Comparison of ENCODE assay signal across 12 cellular contexts in the genomic region with DNA sequence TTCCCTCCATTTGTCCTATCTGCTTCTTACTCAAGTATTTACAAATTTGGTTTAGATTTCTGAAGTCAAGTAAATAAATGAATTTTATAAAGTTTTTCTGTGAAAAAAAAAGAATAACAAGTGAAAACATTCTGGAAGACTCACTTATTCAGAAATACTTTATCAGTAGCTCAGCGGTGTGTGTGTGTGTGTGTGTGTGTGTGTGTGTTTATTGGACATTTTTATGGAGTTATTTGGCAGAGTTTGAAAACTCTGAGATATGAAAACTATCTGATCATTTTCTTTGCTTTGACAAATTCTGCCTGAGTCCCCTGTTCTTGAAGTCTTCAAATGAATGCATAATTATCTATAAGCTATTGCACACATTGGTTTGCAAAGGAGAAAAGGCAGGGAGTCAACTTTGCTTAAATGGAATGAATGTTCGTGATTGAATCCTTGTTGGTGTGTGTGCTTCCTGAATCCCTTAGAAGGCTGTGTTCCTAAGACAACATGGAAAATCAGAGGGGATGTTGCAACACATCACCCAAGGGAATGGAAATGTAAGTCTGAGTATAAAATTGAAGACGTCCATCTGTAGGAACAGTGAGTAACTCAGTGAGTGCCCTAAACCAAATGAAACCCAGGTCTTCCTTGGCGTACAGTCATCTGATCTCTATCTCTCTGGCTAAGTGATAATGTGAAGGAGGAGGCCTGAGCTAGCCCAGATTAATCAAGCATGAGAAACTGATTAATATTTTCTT.
A peak's percentile ranks its signal among the peaks of the same experiment; 100 is the strongest.
DNase-seq lines count a peak whose midpoint lies in the region; ATAC-seq and TF ChIP-seq lines count a peak whose summit lies in the region.
"Had no signal": no experiment of that assay in that cellular context is flagged by ENCODE, and none has a peak within 500 bp of the region (broad histone marks: within the 10 kb centered on the region; RNA-seq: fewer than 3 reads in every experiment).

No MANE protein-coding gene starts in this region.

- H3K9me3 ChIP-seq in GM23248 (ENCODE audit: low read depth), result no peaks in the 10 kb centered on the region
- H3K9me3 ChIP-seq in heart left ventricle, result peaks cover 0 to 4% (median 0%) of the 10 kb centered on the region in 12 donors
- H3K9me3 ChIP-seq in skeletal muscle satellite cell (replicated peaks; ENCODE audit: low read length), result no peaks in the 10 kb centered on the region

- in situ Hi-C loops in GM23248 (cut with MboI), result no loop called here

- H3K27ac Mint-ChIP-seq in natural killer cell, result no peak overlapping the region
- H3K27ac Mint-ChIP-seq: progenitor cell of endocrine pancreas; stimulated activated naive CD8-positive, alpha-beta T cell treated with anti-CD3 and anti-CD28 coated beads, Interleukin-15, Interleukin-2, amounts not matched to agents 100 ng/mL and 50 ng/mL, for 24 hours had no signal

- H3K4me1 ChIP-seq in GM23248 (ENCODE audit: insufficient read depth) (peaks cover 15% of the 10 kb centered on the region), heart left ventricle (peaks cover 0 to 7% (median 0%) of the 10 kb centered on the region in 12 donors), skeletal muscle satellite cell (ENCODE audit: control insufficient read depth, insufficient read depth, low read length) (peaks cover 2% of the 10 kb centered on the region)

- ATAC-seq in heart left ventricle, result peak; percentile 81 to 95 (median 93)
- no peak for ATAC-seq in natural killer cell
- ATAC-seq: activated T-cell treated with anti-CD3 and anti-CD28 coated beads, Interleukin-2, amount 50 U/mL, for 4 hours had no signal

- H3K36me3 ChIP-seq in GM23248 (ENCODE audit: low read depth) (no peaks in the 10 kb centered on the region), heart left ventricle (no peaks in the 10 kb centered on the region), skeletal muscle satellite cell (ENCODE audit: insufficient read depth, low read length) (no peaks in the 10 kb centered on the region)

- WGBS in GM23248 (ENCODE audit: low coverage in 1 of 2, low lambda C conversion rate in 2 of 2, missing lambda C conversion rate in 2 of 2), 2 experiments, result 10 to 11% methylated on average over 4 of the region's 4 CpGs
- WGBS in heart left ventricle, 4 donors, result 55 to 65% (median 63%) methylated on average over 4 of the region's 4 CpGs

- no peaks in the 10 kb centered on the region for H3K36me3 Mint-ChIP-seq in natural killer cell

- H3F3A ChIP-seq in GM23248 (ENCODE audit: insufficient read depth), result peaks cover 10% of the 10 kb centered on the region

- H3K79me2 ChIP-seq in GM23248 (ENCODE audit: insufficient read depth), result no peaks in the 10 kb centered on the region

- peak overlapping the region; percentile 30; the same call in 1 of the 2 replicates for H2AFZ ChIP-seq in GM23248

- H4K20me1 ChIP-seq in GM23248 (ENCODE audit: insufficient read depth), result no peaks in the 10 kb centered on the region

- H3K27me3 ChIP-seq in GM23248 (replicated peaks; ENCODE audit: insufficient read depth), result no peaks in the 10 kb centered on the region
- no peaks in the 10 kb centered on the region for H3K27me3 ChIP-seq in heart left ventricle
- no peaks in the 10 kb centered on the region for H3K27me3 ChIP-seq in skeletal muscle satellite cell (ENCODE audit: control insufficient read depth, insufficient read depth, low read length)

- no peaks in the 10 kb centered on the region for H3K9me2 ChIP-seq in GM23248 (ENCODE audit: insufficient read depth)

- intact Hi-C loops in heart left ventricle (cut with DNase I) (no loop called here), natural killer cell (cut with micrococcal nuclease) (no loop called here)

- TF ChIP-seq POLR2A in heart left ventricle (IDR thresholded peaks at IDR 0.05), result no peak

- H3K27ac ChIP-seq in GM23248 (peak overlapping the region; percentile 58), heart left ventricle (peak overlapping the region in 11 of 12 donors; percentile 34 to 65 (median 53))

- H3K9ac ChIP-seq in GM23248 (peak overlapping the region; percentile 16; the same call in 1 of the 2 replicates), skeletal muscle satellite cell (ENCODE audit: low read depth, low read length) (no peak overlapping the region)

- peaks cover 7 to 16% of the 10 kb centered on the region in 2 donors for H3K27me3 Mint-ChIP-seq in natural killer cell (ENCODE audit: low read depth in 2 of 2)
- H3K27me3 Mint-ChIP-seq: progenitor cell of endocrine pancreas had no signal

- TF ChIP-seq CTCF in heart left ventricle (IDR thresholded peaks at IDR 0.05) (no peak), natural killer cell (IDR thresholded peaks at IDR 0.05) (no peak)

- H3K4me3 ChIP-seq in GM23248 (0 out of 2 replicates have a peak overlapping the region, but pooled peaks have one; percentile 21), heart left ventricle (no peak overlapping the region), skeletal muscle satellite cell (ENCODE audit: low read length) (no peak overlapping the region)

- peaks cover 5 to 6% of the 10 kb centered on the region in 2 donors for H3K4me1 Mint-ChIP-seq in natural killer cell

- DNase-seq in GM23248 (peak; percentile 90), T1000 (lab: John Stamatoyannopoulos, UW) (peak; percentile 59), heart left ventricle (peak in 2 of 5 donors; percentile 38 to 48), DMS53 treated with DMSO at 0.1 percent for 48 hours (lab: John Stamatoyannopoulos, UW; ENCODE audit: unreplicated experiment) (no peak), natural killer cell (no peak), CD1c-positive myeloid dendritic cell (ENCODE audit: extremely low spot score) (no peak)
- no peak for DNase-seq in activated naive CD4-positive, alpha-beta T cell treated with Interleukin-2 at 50 U/mL for 16 hours
- DNase-seq: activated T-cell treated with anti-CD3 and anti-CD28 coated beads, Interleukin-2, amount 50 U/mL, for 4 hours; NCI-H1417 had no signal

- H3K4me2 ChIP-seq in GM23248 (ENCODE audit: unreplicated experiment) (peak overlapping the region; percentile 35), skeletal muscle satellite cell (ENCODE audit: low read length) (peak overlapping the region; percentile 36)

- no peak overlapping the region for H3K4me3 Mint-ChIP-seq in natural killer cell
- H3K4me3 Mint-ChIP-seq: activated T-cell treated with anti-CD3 and anti-CD28 coated beads, Interleukin-2, amount 50 U/mL, for 4 hours; stimulated activated naive CD8-positive, alpha-beta T cell treated with anti-CD3 and anti-CD28 coated beads, Interleukin-15, Interleukin-2, amounts not matched to agents 100 ng/mL and 50 ng/mL, for 24 hours had no signal

- no peaks in the 10 kb centered on the region for H3K9me3 Mint-ChIP-seq in natural killer cell
- H3K9me3 Mint-ChIP-seq: activated T-cell treated with anti-CD3 and anti-CD28 coated beads, Interleukin-2, amount 50 U/mL, for 4 hours; stimulated activated naive CD8-positive, alpha-beta T cell treated with anti-CD3 and anti-CD28 coated beads, Interleukin-15, Interleukin-2, amounts not matched to agents 100 ng/mL and 50 ng/mL, for 24 hours had no signal

Comparison
In these comparisons a context has a peak if more than half of its experiments do, and no peak if none do; other contexts are left out.
1. DNase-seq: peak in GM23248 (single experiment) and T1000 (single experiment); none in DMS53 treated with DMSO at 0.1 percent for 48 hours (single experiment), natural killer cell (single experiment), activated naive CD4-positive, alpha-beta T cell treated with Interleukin-2 at 50 U/mL for 16 hours (single experiment) and CD1c-positive myeloid dendritic cell (single experiment).
2. ATAC-seq: peak in heart left ventricle (4 of 4); none in natural killer cell (0 of 3).